1 cellular context compared by ENCODE assay signal in the genomic region with DNA sequence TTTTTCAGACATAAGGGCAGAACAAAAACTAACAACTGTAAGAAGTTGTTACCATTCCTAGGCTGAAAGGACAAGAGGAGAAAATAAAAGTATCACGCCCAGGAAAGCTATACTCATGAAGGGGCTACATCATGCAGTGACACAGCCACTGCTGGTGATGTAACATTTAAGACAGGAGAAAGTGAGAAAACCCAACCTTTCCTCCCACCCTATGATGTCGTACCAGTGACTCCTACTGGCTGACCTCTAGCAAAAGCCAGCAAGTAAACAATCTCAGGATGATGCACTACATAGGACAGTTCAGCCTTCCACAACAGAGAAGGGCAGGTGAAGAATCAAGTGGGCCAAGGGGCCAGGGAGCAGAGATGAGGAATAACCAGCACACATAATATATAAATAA.
TF ChIP-seq lines count a peak whose summit lies in the region.

No MANE protein-coding gene starts in this region.

TF ChIP-seq in SK-N-SH treated with all-trans-retinoic acid at 6 μM for 48 hours, 23 proteins besides CTCF, POLR2A, EP300 and RAD21 (continued from another document):
- no peak for TF ChIP-seq RARB (CRISPR knock-in tag; IDR thresholded peaks at IDR 0.05)
- TF ChIP-seq ARNTL (CRISPR knock-in tag; IDR thresholded peaks at IDR 0.05; ENCODE audit: borderline replicate concordance, low read depth): no peak
- no peak for TF ChIP-seq ZC3H10 (CRISPR knock-in tag; IDR thresholded peaks at IDR 0.05)
- TF ChIP-seq ESRRG (CRISPR knock-in tag; IDR thresholded peaks at IDR 0.05): no peak
- TF ChIP-seq SNAI2 (CRISPR knock-in tag; IDR thresholded peaks at IDR 0.05): no peak
- TF ChIP-seq, protein P1, sequence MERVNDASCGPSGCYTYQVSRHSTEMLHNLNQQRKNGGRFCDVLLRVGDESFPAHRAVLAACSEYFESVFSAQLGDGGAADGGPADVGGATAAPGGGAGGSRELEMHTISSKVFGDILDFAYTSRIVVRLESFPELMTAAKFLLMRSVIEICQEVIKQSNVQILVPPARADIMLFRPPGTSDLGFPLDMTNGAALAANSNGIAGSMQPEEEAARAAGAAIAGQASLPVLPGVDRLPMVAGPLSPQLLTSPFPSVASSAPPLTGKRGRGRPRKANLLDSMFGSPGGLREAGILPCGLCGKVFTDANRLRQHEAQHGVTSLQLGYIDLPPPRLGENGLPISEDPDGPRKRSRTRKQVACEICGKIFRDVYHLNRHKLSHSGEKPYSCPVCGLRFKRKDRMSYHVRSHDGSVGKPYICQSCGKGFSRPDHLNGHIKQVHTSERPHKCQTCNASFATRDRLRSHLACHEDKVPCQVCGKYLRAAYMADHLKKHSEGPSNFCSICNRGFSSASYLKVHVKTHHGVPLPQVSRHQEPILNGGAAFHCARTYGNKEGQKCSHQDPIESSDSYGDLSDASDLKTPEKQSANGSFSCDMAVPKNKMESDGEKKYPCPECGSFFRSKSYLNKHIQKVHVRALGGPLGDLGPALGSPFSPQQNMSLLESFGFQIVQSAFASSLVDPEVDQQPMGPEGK (CRISPR knock-in tag; IDR thresholded peaks at IDR 0.05; ENCODE audit: borderline replicate concordance): no peak
- TF ChIP-seq, protein P2, sequence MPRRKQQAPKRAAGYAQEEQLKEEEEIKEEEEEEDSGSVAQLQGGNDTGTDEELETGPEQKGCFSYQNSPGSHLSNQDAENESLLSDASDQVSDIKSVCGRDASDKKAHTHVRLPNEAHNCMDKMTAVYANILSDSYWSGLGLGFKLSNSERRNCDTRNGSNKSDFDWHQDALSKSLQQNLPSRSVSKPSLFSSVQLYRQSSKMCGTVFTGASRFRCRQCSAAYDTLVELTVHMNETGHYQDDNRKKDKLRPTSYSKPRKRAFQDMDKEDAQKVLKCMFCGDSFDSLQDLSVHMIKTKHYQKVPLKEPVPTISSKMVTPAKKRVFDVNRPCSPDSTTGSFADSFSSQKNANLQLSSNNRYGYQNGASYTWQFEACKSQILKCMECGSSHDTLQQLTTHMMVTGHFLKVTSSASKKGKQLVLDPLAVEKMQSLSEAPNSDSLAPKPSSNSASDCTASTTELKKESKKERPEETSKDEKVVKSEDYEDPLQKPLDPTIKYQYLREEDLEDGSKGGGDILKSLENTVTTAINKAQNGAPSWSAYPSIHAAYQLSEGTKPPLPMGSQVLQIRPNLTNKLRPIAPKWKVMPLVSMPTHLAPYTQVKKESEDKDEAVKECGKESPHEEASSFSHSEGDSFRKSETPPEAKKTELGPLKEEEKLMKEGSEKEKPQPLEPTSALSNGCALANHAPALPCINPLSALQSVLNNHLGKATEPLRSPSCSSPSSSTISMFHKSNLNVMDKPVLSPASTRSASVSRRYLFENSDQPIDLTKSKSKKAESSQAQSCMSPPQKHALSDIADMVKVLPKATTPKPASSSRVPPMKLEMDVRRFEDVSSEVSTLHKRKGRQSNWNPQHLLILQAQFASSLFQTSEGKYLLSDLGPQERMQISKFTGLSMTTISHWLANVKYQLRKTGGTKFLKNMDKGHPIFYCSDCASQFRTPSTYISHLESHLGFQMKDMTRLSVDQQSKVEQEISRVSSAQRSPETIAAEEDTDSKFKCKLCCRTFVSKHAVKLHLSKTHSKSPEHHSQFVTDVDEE (CRISPR knock-in tag; IDR thresholded peaks at IDR 0.05): no peak
- TF ChIP-seq, protein P3, sequence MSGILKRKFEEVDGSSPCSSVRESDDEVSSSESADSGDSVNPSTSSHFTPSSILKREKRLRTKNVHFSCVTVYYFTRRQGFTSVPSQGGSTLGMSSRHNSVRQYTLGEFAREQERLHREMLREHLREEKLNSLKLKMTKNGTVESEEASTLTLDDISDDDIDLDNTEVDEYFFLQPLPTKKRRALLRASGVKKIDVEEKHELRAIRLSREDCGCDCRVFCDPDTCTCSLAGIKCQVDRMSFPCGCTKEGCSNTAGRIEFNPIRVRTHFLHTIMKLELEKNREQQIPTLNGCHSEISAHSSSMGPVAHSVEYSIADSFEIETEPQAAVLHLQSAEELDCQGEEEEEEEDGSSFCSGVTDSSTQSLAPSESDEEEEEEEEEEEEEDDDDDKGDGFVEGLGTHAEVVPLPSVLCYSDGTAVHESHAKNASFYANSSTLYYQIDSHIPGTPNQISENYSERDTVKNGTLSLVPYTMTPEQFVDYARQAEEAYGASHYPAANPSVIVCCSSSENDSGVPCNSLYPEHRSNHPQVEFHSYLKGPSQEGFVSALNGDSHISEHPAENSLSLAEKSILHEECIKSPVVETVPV (CRISPR knock-in tag; IDR thresholded peaks at IDR 0.05): no peak
- TF ChIP-seq ZNF8 (CRISPR knock-in tag; IDR thresholded peaks at IDR 0.05): no peak
- TF ChIP-seq OSR1 (CRISPR knock-in tag; IDR thresholded peaks at IDR 0.05): no peak
